Comparison of ENCODE assay signal across 21 cellular contexts in genomic region chr6:131894735-131895424, GRCh38. TPM values are rescaled to one million over a fixed set of nuclear protein-coding genes. Genes with fewer than 3 reads are reported as not detected.
DNase-seq lines count a peak whose midpoint lies in the region; ATAC-seq, FAIRE-seq and TF ChIP-seq lines count a peak whose summit lies in the region.
"Had no signal": no experiment of that assay in that cellular context is flagged by ENCODE, and none has a peak within 500 bp of the region (broad histone marks: within the 10 kb centered on the region; RNA-seq: fewer than 3 reads in every experiment).

No MANE protein-coding gene starts in this region.

- ATAC-seq in upper lobe of right lung (no peak), HG02642 (IDR thresholded peaks at IDR 0.05; ENCODE audit: poor library complexity, unreplicated experiment) (no peak)
- ATAC-seq: heart left ventricle had no signal

- no peak overlapping the region for H3K4me2 ChIP-seq in osteoblast (ENCODE audit: insufficient read depth, low read length)

- H3K27ac ChIP-seq in kidney (ENCODE audit: low read depth in 2 of 2, low read length in 2 of 2), result peak overlapping the region; percentile 73 to 85
- no peak overlapping the region for H3K27ac ChIP-seq in osteoblast (ENCODE audit: low read depth, low read length)
- no peak overlapping the region for H3K27ac ChIP-seq in upper lobe of right lung
- H3K27ac ChIP-seq: heart left ventricle, tibial nerve had no signal

- H3K27me3 ChIP-seq in osteoblast (ENCODE audit: insufficient read depth, low read length), result no peaks in the 10 kb centered on the region
- H3K27me3 ChIP-seq in upper lobe of right lung, result no peaks in the 10 kb centered on the region
- H3K27me3 ChIP-seq: tibial nerve had no signal

- peaks cover 0 to 2% of the 10 kb centered on the region in 2 donors for H3K4me1 ChIP-seq in kidney (ENCODE audit: control insufficient read depth in 1 of 2, insufficient read depth in 1 of 2, low read depth in 1 of 2, low read length in 2 of 2)
- no peaks in the 10 kb centered on the region for H3K4me1 ChIP-seq in osteoblast (ENCODE audit: insufficient read depth, low read length)
- H3K4me1 ChIP-seq in upper lobe of right lung, result no peaks in the 10 kb centered on the region
- H3K4me1 ChIP-seq: heart left ventricle had no signal

- FAIRE-seq in RCC 7860 (lab: Jason Lieb, UNC), result no peak
- FAIRE-seq in kidney (lab: Jason Lieb, UNC), result no peak
- FAIRE-seq: astrocyte, GM18507 had no signal

- DNase-seq in DMS53 treated with DMSO at 0.1 percent for 48 hours (lab: John Stamatoyannopoulos, UW; ENCODE audit: unreplicated experiment), result peak; percentile 48
- peak; percentile 6 for DNase-seq in RCC 7860 (ENCODE audit: low spot score)
- DNase-seq in kidney, result no peak
- peak; percentile 43 for DNase-seq in osteoblast (ENCODE audit: insufficient read length, low spot score, missing footprints)
- no peak for DNase-seq in upper lobe of right lung
- DNase-seq in stimulated activated CD4-positive, alpha-beta T cell treated with anti-CD3 and anti-CD28 coated beads, Interleukin-4, amount 100 ng/mL, for 24 hours, result no peak
- no peak for DNase-seq in activated CD4-positive, alpha-beta T cell treated with anti-CD3 and anti-CD28 coated beads, Interleukin-2, amount 50 U/mL, for 1 hour
- DNase-seq: activated CD4-positive, CD25-positive, alpha-beta regulatory T cell treated with anti-CD3 and anti-CD28 coated beads, Interleukin-2, amount 50 U/mL, for 72 hours; activated CD8-positive, alpha-beta memory T cell treated with anti-CD3 and anti-CD28 coated beads, Interleukin-2, amount 50 U/mL, for 4 hours; activated gamma-delta T cell; CD4-positive, CD25-positive, alpha-beta regulatory T cell; heart left ventricle; immature natural killer cell; NCI-H524 treated with DMSO at 0.1 percent for 48 hours; stimulated activated CD4-positive, alpha-beta T cell treated with anti-CD3 and anti-CD28 coated beads, Interleukin-15, amount 100 ng/mL, for 24 hours; stimulated activated naive CD4-positive, alpha-beta T cell; T1000 had no signal

- peak overlapping the region in 1 of 2 donors; percentile 1 for H3K9ac ChIP-seq in kidney (ENCODE audit: low read length in 2 of 2)

- H4K20me1 ChIP-seq in osteoblast (ENCODE audit: insufficient read depth, low read length), result no peaks in the 10 kb centered on the region

- peak overlapping the region in 1 of 2 donors; percentile 18 for H3K4me3 ChIP-seq in kidney (ENCODE audit: low read length in 2 of 2)
- no peak overlapping the region for H3K4me3 ChIP-seq in osteoblast (ENCODE audit: insufficient read depth, low read length)
- H3K4me3 ChIP-seq in upper lobe of right lung, result no peak overlapping the region
- H3K4me3 ChIP-seq: heart left ventricle, tibial nerve had no signal

- peaks cover 0 to 17% of the 10 kb centered on the region in 2 donors for H3K9me3 ChIP-seq in kidney (ENCODE audit: control insufficient read depth in 1 of 2, low read length in 2 of 2)
- peaks cover 4% of the 10 kb centered on the region for H3K9me3 ChIP-seq in osteoblast (ENCODE audit: low read depth, low read length)
- no peaks in the 10 kb centered on the region for H3K9me3 ChIP-seq in upper lobe of right lung

- no peaks in the 10 kb centered on the region for H3K79me2 ChIP-seq in osteoblast (ENCODE audit: insufficient read depth, low read length)

- no peak overlapping the region for H2AFZ ChIP-seq in osteoblast (ENCODE audit: low read length)

- intact Hi-C loops in kidney (cut with DNase I), result no loop called here
- intact Hi-C loops in upper lobe of right lung (cut with DNase I), result no loop called here

- no peaks in the 10 kb centered on the region for H3K36me3 ChIP-seq in kidney (ENCODE audit: control insufficient read depth in 1 of 2, insufficient read depth in 2 of 2, low read length in 2 of 2)
- peaks cover 22% of the 10 kb centered on the region for H3K36me3 ChIP-seq in osteoblast (ENCODE audit: insufficient read depth, low read length)
- H3K36me3 ChIP-seq in upper lobe of right lung, result no peaks in the 10 kb centered on the region

- TF ChIP-seq CTCF in kidney (IDR thresholded peaks at IDR 0.05; ENCODE audit: borderline replicate concordance, extremely low read depth, insufficient read depth) (no peak), osteoblast (IDR thresholded peaks at IDR 0.05; ENCODE audit: extremely low read depth, low read depth, low read length) (no peak), upper lobe of right lung (IDR thresholded peaks at IDR 0.05) (no peak)

RNA-seq across cellular contexts. Expression of gene CCN2, which starts 56.3 kb away (rescaled TPM):
- total RNA-seq in kidney, result 64.1 TPM
- 248 TPM for polyA plus RNA-seq in kidney (ENCODE audit: insufficient read depth, low read depth, low replicate concordance)
- total RNA-seq in osteoblast, result 221 and 272 TPM in 2 replicates
- total RNA-seq in upper lobe of right lung, result 229 TPM
- total RNA-seq: CD4-positive, CD25-positive, alpha-beta regulatory T cell had no signal
- polyA plus RNA-seq: CD4-positive, CD25-positive, alpha-beta regulatory T cell; immature natural killer cell had no signal

Comparison
In these comparisons a context has a peak if more than half of its experiments do, and no peak if none do; other contexts are left out.
1. DNase-seq: peak in DMS53 treated with DMSO at 0.1 percent for 48 hours (single experiment), RCC 7860 (single experiment) and osteoblast (single experiment); none in kidney (single experiment), upper lobe of right lung (single experiment), stimulated activated CD4-positive, alpha-beta T cell treated with anti-CD3 and anti-CD28 coated beads, Interleukin-4, amount 100 ng/mL, for 24 hours (single experiment) and activated CD4-positive, alpha-beta T cell treated with anti-CD3 and anti-CD28 coated beads, Interleukin-2, amount 50 U/mL, for 1 hour (single experiment).
2. H3K27ac ChIP-seq: peak in kidney (2 of 2); none in osteoblast (single experiment) and upper lobe of right lung (single experiment).